8 cellular contexts compared by ENCODE assay signal in the genomic region with DNA sequence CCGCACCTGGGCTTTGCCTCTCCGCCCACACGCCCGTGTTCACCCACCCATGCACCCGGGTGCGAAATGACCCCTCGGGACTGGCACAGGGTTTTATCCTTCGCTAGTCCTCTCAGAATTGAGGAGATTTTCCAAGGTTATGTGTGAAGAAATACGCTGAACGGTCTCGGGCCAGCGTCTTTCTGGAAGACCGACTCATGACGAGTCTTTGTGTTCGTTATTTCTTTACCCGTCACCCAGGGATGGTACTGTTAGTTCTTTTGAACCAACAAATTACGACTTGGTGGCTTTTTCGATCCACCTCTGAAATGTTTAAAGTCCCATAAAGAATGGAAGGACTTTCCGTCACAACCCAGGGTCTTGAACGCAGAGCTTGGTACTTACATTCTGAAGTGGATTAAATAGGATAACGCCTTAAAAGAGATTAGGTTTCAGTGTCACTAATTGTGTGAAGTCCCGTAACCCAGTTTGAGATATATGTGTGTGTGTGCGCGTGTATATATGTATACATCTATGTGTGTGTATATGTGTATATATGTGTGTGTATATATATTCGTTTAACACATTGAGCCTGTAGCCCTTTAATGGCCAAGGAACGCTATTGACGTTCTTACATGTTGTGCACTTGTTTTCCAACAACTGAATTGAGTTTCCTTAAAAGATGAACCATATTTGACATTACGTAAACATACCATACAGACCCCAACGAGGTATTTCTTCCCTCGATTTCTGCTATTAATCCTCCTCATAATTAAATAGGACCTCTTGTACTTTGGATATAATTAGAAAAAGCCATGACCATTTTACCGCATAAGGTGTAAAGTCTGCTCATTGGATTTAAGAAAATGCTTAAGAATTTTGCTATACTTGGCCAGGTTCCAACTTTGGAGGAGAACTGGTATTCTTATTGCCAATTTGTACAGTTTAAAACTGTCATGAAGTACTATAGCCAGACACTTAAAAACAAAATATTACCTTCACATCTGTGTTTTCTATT. TPM values are rescaled to one million over a fixed set of nuclear protein-coding genes. Genes with fewer than 3 reads are reported as not detected.
A peak's percentile ranks its signal among the peaks of the same experiment; 100 is the strongest.
DNase-seq lines count a peak whose midpoint lies in the region; ATAC-seq and FAIRE-seq lines count a peak whose summit lies in the region.

No MANE protein-coding gene starts in this region.

- peak overlapping the region; percentile 98 to 99 (median 98) for H3K4me3 Mint-ChIP-seq in immature natural killer cell
- peak overlapping the region; percentile 99 for H3K4me3 Mint-ChIP-seq in stimulated activated effector memory CD8-positive, alpha-beta T cell treated with anti-CD3 and anti-CD28 coated beads, Interleukin-12 subunit alpha, Interleukin-12 subunit beta, amount 100 ng/mL, for 72 hours

- H3K36me3 Mint-ChIP-seq in immature natural killer cell: no peaks in the 10 kb centered on the region
- peaks cover 23% of the 10 kb centered on the region for H3K36me3 Mint-ChIP-seq in stimulated activated effector memory CD8-positive, alpha-beta T cell treated with anti-CD3 and anti-CD28 coated beads, Interleukin-12 subunit alpha, Interleukin-12 subunit beta, amount 100 ng/mL, for 72 hours

- H3K27me3 ChIP-seq in adipocyte (replicated peaks; ENCODE audit: control insufficient read depth, insufficient read depth, low read length): no peaks in the 10 kb centered on the region

- no peaks in the 10 kb centered on the region for H3K9me3 ChIP-seq in adipocyte (ENCODE audit: control insufficient read depth, low read length)

- no peaks in the 10 kb centered on the region for H3K36me3 ChIP-seq in adipocyte (ENCODE audit: control insufficient read depth, insufficient read depth, low read length, severe bottlenecking)

- H3K4me1 ChIP-seq in adipocyte (ENCODE audit: control insufficient read depth, insufficient read depth, low read length): peaks cover 32% of the 10 kb centered on the region

- H3K27ac Mint-ChIP-seq in immature natural killer cell: peak overlapping the region; percentile 98 to 100 (median 99)
- H3K27ac Mint-ChIP-seq in stimulated activated effector memory CD8-positive, alpha-beta T cell treated with anti-CD3 and anti-CD28 coated beads, Interleukin-12 subunit alpha, Interleukin-12 subunit beta, amount 100 ng/mL, for 72 hours: peak overlapping the region; percentile 100

- DNase-seq in DMS153 treated with DMSO at 0.1 percent for 48 hours (lab: John Stamatoyannopoulos, UW; ENCODE audit: unreplicated experiment): peak; percentile 9
- no peak for DNase-seq in DMS153 (lab: John Stamatoyannopoulos, UW)
- peak; percentile 21 for DNase-seq in LoVo (ENCODE audit: low spot score)
- DNase-seq in adipocyte (ENCODE audit: low read depth): peak; percentile 53
- peak in 1 of 3 donors; percentile 16 for DNase-seq in immature natural killer cell
- peak; percentile 61 to 85 for DNase-seq in stimulated activated effector memory CD8-positive, alpha-beta T cell treated with anti-CD3 and anti-CD28 coated beads, Interleukin-12 subunit alpha, Interleukin-12 subunit beta, amount 100 ng/mL, for 72 hours (ENCODE audit: low spot score in 2 of 2)
- DNase-seq in urothelium cell line (ENCODE audit: low spot score): no peak
- no peak for DNase-seq in GM19238 (ENCODE audit: insufficient read length, low spot score)

- H3K27me3 Mint-ChIP-seq in immature natural killer cell (ENCODE audit: low read depth in 3 of 3): peaks cover 13 to 19% (median 14%) of the 10 kb centered on the region in 3 donors

- no peak for FAIRE-seq in urothelium cell line (lab: Jason Lieb, UNC)

- H3K9ac ChIP-seq in adipocyte (ENCODE audit: low read length): peak overlapping the region; percentile 94

- no peaks in the 10 kb centered on the region for H3K9me3 Mint-ChIP-seq in immature natural killer cell
- no peaks in the 10 kb centered on the region for H3K9me3 Mint-ChIP-seq in stimulated activated effector memory CD8-positive, alpha-beta T cell treated with anti-CD3 and anti-CD28 coated beads, Interleukin-12 subunit alpha, Interleukin-12 subunit beta, amount 100 ng/mL, for 72 hours

- no peak for ATAC-seq in stimulated activated effector memory CD8-positive, alpha-beta T cell treated with anti-CD3 and anti-CD28 coated beads, Interleukin-12 subunit alpha, Interleukin-12 subunit beta, amount 100 ng/mL, for 72 hours

- H3K4me3 ChIP-seq in adipocyte (ENCODE audit: low read length): peak overlapping the region; percentile 95

- H3K4me1 Mint-ChIP-seq in immature natural killer cell: peaks cover 69 to 82% of the 10 kb centered on the region in 2 donors
- H3K4me1 Mint-ChIP-seq in stimulated activated effector memory CD8-positive, alpha-beta T cell treated with anti-CD3 and anti-CD28 coated beads, Interleukin-12 subunit alpha, Interleukin-12 subunit beta, amount 100 ng/mL, for 72 hours: peaks cover 60% of the 10 kb centered on the region

RNA-seq across cellular contexts. Expression of a gene that starts 0.9 kb away (rescaled TPM):
- 10 to 100 TPM; 57.5 to 59.8 (median 57.8) TPM for polyA plus RNA-seq in immature natural killer cell

Comparison
In these comparisons a context has a peak if more than half of its experiments do, and no peak if none do; other contexts are left out.
1. DNase-seq: peak in DMS153 treated with DMSO at 0.1 percent for 48 hours (single experiment), LoVo (single experiment), adipocyte (single experiment) and stimulated activated effector memory CD8-positive, alpha-beta T cell treated with anti-CD3 and anti-CD28 coated beads, Interleukin-12 subunit alpha, Interleukin-12 subunit beta, amount 100 ng/mL, for 72 hours (2 of 2); none in DMS153 (single experiment), urothelium cell line (single experiment) and GM19238 (single experiment).